ENCODE assay signal across 20 cellular contexts in the genomic region with DNA sequence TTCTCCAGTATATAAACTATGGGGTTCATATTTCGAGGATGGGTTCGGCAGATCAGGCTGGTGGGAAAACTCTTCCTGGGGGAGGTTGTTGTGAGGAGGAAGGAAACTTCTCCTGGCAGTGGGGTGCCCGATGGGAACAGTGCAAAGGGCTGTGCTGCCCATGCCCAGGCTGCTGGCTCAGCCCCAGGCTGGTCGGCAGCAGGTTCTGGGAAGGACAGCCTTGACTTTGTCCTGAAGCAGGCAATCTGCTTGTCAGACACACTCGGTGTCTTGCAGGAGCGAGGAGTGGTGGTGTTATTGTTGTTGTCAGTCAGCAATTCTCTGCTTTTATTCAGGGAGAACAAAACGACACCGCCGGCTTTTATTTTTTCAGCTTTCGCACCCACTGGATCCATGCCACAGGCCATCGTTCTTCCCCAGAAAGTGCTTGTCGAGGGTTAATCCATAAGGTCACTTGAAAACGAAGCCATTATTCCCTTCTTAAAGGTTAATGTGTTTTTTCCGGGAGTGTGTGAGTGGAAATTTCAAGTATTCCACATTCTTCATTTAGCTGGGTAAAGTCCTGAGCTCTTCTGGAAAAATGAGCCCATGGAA.
"Had no signal": no experiment of that assay in that cellular context is flagged by ENCODE, and none has a peak within 500 bp of the region (broad histone marks: within the 10 kb centered on the region; RNA-seq: fewer than 3 reads in every experiment).

No MANE protein-coding gene starts in this region.

- H2AFZ ChIP-seq: parathyroid adenoma had no signal

- H3K4me3 Mint-ChIP-seq: activated B cell treated with CpG ODN at 0.5 μM for 24 hours; activated CD8-positive, alpha-beta T cell treated with anti-CD3 and anti-CD28 coated beads for 36 hours; activated naive CD4-positive, alpha-beta T cell treated with anti-CD3 and anti-CD28 coated beads, Interleukin-2, amount 10 ng/mL, durations not matched to agents 7 days and 5 days; activated naive CD8-positive, alpha-beta T cell treated with anti-CD3 and anti-CD28 coated beads, Interleukin-2, amount 50 U/mL, for 24 hours; activated T-helper 17 cell treated with anti-CD3 and anti-CD28 coated beads, Interleukin-2, amount 50 U/mL, for 72 hours; stimulated activated naive B cell treated with anti-CD40 and anti-IgM and Interleukin-4, amounts not matched to agents 10 μg/mL and 1 μg/mL and 100 μg/mL, for 72 hours had no signal

- H3K79me2 ChIP-seq: parathyroid adenoma had no signal

- H3K4me1 ChIP-seq: left ventricle myocardium inferior, parathyroid adenoma, spleen had no signal

- H3K9me3 Mint-ChIP-seq: activated B cell treated with CpG ODN at 0.5 μM for 24 hours; activated CD8-positive, alpha-beta T cell treated with anti-CD3 and anti-CD28 coated beads for 36 hours; activated naive CD4-positive, alpha-beta T cell treated with anti-CD3 and anti-CD28 coated beads, Interleukin-2, amount 10 ng/mL, durations not matched to agents 7 days and 5 days; activated naive CD8-positive, alpha-beta T cell treated with anti-CD3 and anti-CD28 coated beads, Interleukin-2, amount 50 U/mL, for 24 hours had no signal

- FAIRE-seq: bronchial epithelial cell had no signal

- DNase-seq: activated B cell treated with CpG ODN at 0.5 μM for 24 hours; activated CD4-positive, alpha-beta T cell treated with anti-CD3 and anti-CD28 coated beads for 4 hours; activated CD8-positive, alpha-beta T cell treated with anti-CD3 and anti-CD28 coated beads for 36 hours; activated naive CD4-positive, alpha-beta T cell treated with anti-CD3 and anti-CD28 coated beads, Interleukin-2, amount 10 ng/mL, durations not matched to agents 7 days and 5 days; activated naive CD8-positive, alpha-beta T cell treated with anti-CD3 and anti-CD28 coated beads, Interleukin-2, amount 50 U/mL, for 24 hours; activated T-cell treated with anti-CD3 and anti-CD28 coated beads, Interleukin-2, amount 50 U/mL, for 1 hour; anterior cingulate cortex; cerebellar nuclear complex; cortex of kidney; effector CD4-positive, alpha-beta T cell; islet precursor cell; left ventricle myocardium inferior; naive B cell; stimulated activated naive B cell treated with anti-CD40 and anti-IgM and Interleukin-4, amounts not matched to agents 10 μg/mL and 1 μg/mL and 100 μg/mL, for 72 hours; T-helper 1 cell; T-helper 9 cell had no signal

- H3K4me3 ChIP-seq: left ventricle myocardium inferior, spleen had no signal

- H3K36me3 ChIP-seq: left ventricle myocardium inferior, spleen had no signal

- H3K27me3 Mint-ChIP-seq: activated naive CD8-positive, alpha-beta T cell treated with anti-CD3 and anti-CD28 coated beads, Interleukin-2, amount 50 U/mL, for 24 hours had no signal

- H3K9ac ChIP-seq: parathyroid adenoma had no signal

- ATAC-seq: activated CD8-positive, alpha-beta T cell treated with anti-CD3 and anti-CD28 coated beads for 36 hours; activated naive CD8-positive, alpha-beta T cell treated with anti-CD3 and anti-CD28 coated beads, Interleukin-2, amount 50 U/mL, for 24 hours; activated T-helper 17 cell treated with anti-CD3 and anti-CD28 coated beads, Interleukin-2, amount 50 U/mL, for 72 hours; stimulated activated naive B cell treated with anti-CD40 and anti-IgM and Interleukin-4, amounts not matched to agents 10 μg/mL and 1 μg/mL and 100 μg/mL, for 72 hours had no signal

- H3K27ac ChIP-seq: left ventricle myocardium inferior, parathyroid adenoma, spleen had no signal

- H3K36me3 Mint-ChIP-seq: activated naive CD4-positive, alpha-beta T cell treated with anti-CD3 and anti-CD28 coated beads, Interleukin-2, amount 10 ng/mL, durations not matched to agents 7 days and 5 days; naive B cell; stimulated activated naive B cell treated with anti-CD40 and anti-IgM and Interleukin-4, amounts not matched to agents 10 μg/mL and 1 μg/mL and 100 μg/mL, for 72 hours had no signal

- H3K4me1 Mint-ChIP-seq: activated B cell treated with CpG ODN at 0.5 μM for 24 hours; activated naive CD4-positive, alpha-beta T cell treated with anti-CD3 and anti-CD28 coated beads, Interleukin-2, amount 10 ng/mL, durations not matched to agents 7 days and 5 days; activated naive CD8-positive, alpha-beta T cell treated with anti-CD3 and anti-CD28 coated beads, Interleukin-2, amount 50 U/mL, for 24 hours; activated T-helper 17 cell treated with anti-CD3 and anti-CD28 coated beads, Interleukin-2, amount 50 U/mL, for 72 hours; naive B cell; stimulated activated naive B cell treated with anti-CD40 and anti-IgM and Interleukin-4, amounts not matched to agents 10 μg/mL and 1 μg/mL and 100 μg/mL, for 72 hours had no signal

- H3K27ac Mint-ChIP-seq: activated B cell treated with CpG ODN at 0.5 μM for 24 hours; activated CD8-positive, alpha-beta T cell treated with anti-CD3 and anti-CD28 coated beads for 36 hours; activated naive CD4-positive, alpha-beta T cell treated with anti-CD3 and anti-CD28 coated beads, Interleukin-2, amount 10 ng/mL, durations not matched to agents 7 days and 5 days; activated naive CD8-positive, alpha-beta T cell treated with anti-CD3 and anti-CD28 coated beads, Interleukin-2, amount 50 U/mL, for 24 hours; activated T-helper 17 cell treated with anti-CD3 and anti-CD28 coated beads, Interleukin-2, amount 50 U/mL, for 72 hours; stimulated activated naive B cell treated with anti-CD40 and anti-IgM and Interleukin-4, amounts not matched to agents 10 μg/mL and 1 μg/mL and 100 μg/mL, for 72 hours had no signal
